11 cellular contexts compared by ENCODE assay signal in genomic region chr15:91953432-91953831, GRCh38.
DNase-seq lines count a peak whose midpoint lies in the region; ATAC-seq lines count a peak whose summit lies in the region.
"Had no signal": no experiment of that assay in that cellular context is flagged by ENCODE, and none has a peak within 500 bp of the region (broad histone marks: within the 10 kb centered on the region; RNA-seq: fewer than 3 reads in every experiment).

No MANE protein-coding gene starts in this region.

- no peaks in the 10 kb centered on the region for H3K9me3 Mint-ChIP-seq in stimulated activated naive CD8-positive, alpha-beta T cell treated with anti-CD3 and anti-CD28 coated beads, Interleukin-15, amount 100 ng/mL, for 72 hours
- H3K9me3 Mint-ChIP-seq in activated T-helper 2 cell treated with anti-CD3 and anti-CD28 coated beads, Interferon-gamma antibody, Interleukin-2, Interleukin-4, amounts not matched to agents 10 μg/mL and 5 μg/mL and 100 μg/mL, durations not matched to agents 14 hours and 24 hours and 36 hours: no peaks in the 10 kb centered on the region

- peaks cover 36% of the 10 kb centered on the region for H3K4me1 Mint-ChIP-seq in stimulated activated naive CD8-positive, alpha-beta T cell treated with anti-CD3 and anti-CD28 coated beads, Interleukin-15, amount 100 ng/mL, for 72 hours
- H3K4me1 Mint-ChIP-seq in activated T-helper 2 cell treated with anti-CD3 and anti-CD28 coated beads, Interferon-gamma antibody, Interleukin-2, Interleukin-4, amounts not matched to agents 10 μg/mL and 5 μg/mL and 100 μg/mL, durations not matched to agents 14 hours and 24 hours and 36 hours (ENCODE audit: low read depth): peaks cover 28% of the 10 kb centered on the region

- H3K27me3 Mint-ChIP-seq in stimulated activated naive CD8-positive, alpha-beta T cell treated with anti-CD3 and anti-CD28 coated beads, Interleukin-15, amount 100 ng/mL, for 72 hours: no peaks in the 10 kb centered on the region
- H3K27me3 Mint-ChIP-seq in activated T-helper 2 cell treated with anti-CD3 and anti-CD28 coated beads, Interferon-gamma antibody, Interleukin-2, Interleukin-4, amounts not matched to agents 10 μg/mL and 5 μg/mL and 100 μg/mL, durations not matched to agents 14 hours and 24 hours and 36 hours (ENCODE audit: low read depth): no peaks in the 10 kb centered on the region
- H3K27me3 Mint-ChIP-seq: activated CD4-positive, alpha-beta T cell treated with anti-CD3 and anti-CD28 coated beads for 36 hours had no signal

- no peak for ATAC-seq in stimulated activated naive CD8-positive, alpha-beta T cell treated with anti-CD3 and anti-CD28 coated beads, Interleukin-15, amount 100 ng/mL, for 72 hours
- no peak for ATAC-seq in stimulated activated naive CD8-positive, alpha-beta T cell treated with anti-CD3 and anti-CD28 coated beads, Interleukin-15, Interleukin-2, amounts not matched to agents 100 U/mL and 50 U/mL, for 24 hours
- peak; percentile 49 for ATAC-seq in left colon
- no peak for ATAC-seq in GM21381 (IDR thresholded peaks at IDR 0.05; ENCODE audit: unreplicated experiment)
- ATAC-seq in HG03571 (IDR thresholded peaks at IDR 0.05; ENCODE audit: unreplicated experiment): no peak
- no peak for ATAC-seq in HG02588 (IDR thresholded peaks at IDR 0.05; ENCODE audit: unreplicated experiment)
- ATAC-seq: activated CD4-positive, alpha-beta T cell treated with anti-CD3 and anti-CD28 coated beads for 36 hours had no signal

- H3K27ac Mint-ChIP-seq in stimulated activated naive CD8-positive, alpha-beta T cell treated with anti-CD3 and anti-CD28 coated beads, Interleukin-15, amount 100 ng/mL, for 72 hours: peak overlapping the region; percentile 14 to 54
- peak overlapping the region; percentile 42 for H3K27ac Mint-ChIP-seq in activated T-helper 2 cell treated with anti-CD3 and anti-CD28 coated beads, Interferon-gamma antibody, Interleukin-2, Interleukin-4, amounts not matched to agents 10 μg/mL and 5 μg/mL and 100 μg/mL, durations not matched to agents 14 hours and 24 hours and 36 hours
- H3K27ac Mint-ChIP-seq: activated CD4-positive, alpha-beta T cell treated with anti-CD3 and anti-CD28 coated beads for 36 hours had no signal

- H3K4me3 Mint-ChIP-seq in stimulated activated naive CD8-positive, alpha-beta T cell treated with anti-CD3 and anti-CD28 coated beads, Interleukin-15, amount 100 ng/mL, for 72 hours: no peak overlapping the region
- no peak overlapping the region for H3K4me3 Mint-ChIP-seq in activated T-helper 2 cell treated with anti-CD3 and anti-CD28 coated beads, Interferon-gamma antibody, Interleukin-2, Interleukin-4, amounts not matched to agents 10 μg/mL and 5 μg/mL and 100 μg/mL, durations not matched to agents 14 hours and 24 hours and 36 hours (ENCODE audit: low read depth)
- H3K4me3 Mint-ChIP-seq: activated CD4-positive, alpha-beta T cell treated with anti-CD3 and anti-CD28 coated beads for 36 hours had no signal

- DNase-seq in stimulated activated naive CD8-positive, alpha-beta T cell treated with anti-CD3 and anti-CD28 coated beads, Interleukin-15, amount 100 ng/mL, for 72 hours: no peak
- DNase-seq in stimulated activated naive CD8-positive, alpha-beta T cell treated with anti-CD3 and anti-CD28 coated beads, Interleukin-15, Interleukin-2, amounts not matched to agents 100 U/mL and 50 U/mL, for 24 hours: no peak
- DNase-seq in activated T-helper 2 cell treated with anti-CD3 and anti-CD28 coated beads, Interferon-gamma antibody, Interleukin-2, Interleukin-4, amounts not matched to agents 10 μg/mL and 5 μg/mL and 100 μg/mL, durations not matched to agents 14 hours and 24 hours and 36 hours (ENCODE audit: low spot score): no peak
- DNase-seq in left colon: peak; percentile 42 to 54
- DNase-seq in effector CD4-positive, alpha-beta T cell: no peak
- DNase-seq: activated CD4-positive, alpha-beta T cell treated with anti-CD3 and anti-CD28 coated beads for 36 hours; aorta; Peyer's patch had no signal

- intact Hi-C loops in activated T-helper 2 cell treated with anti-CD3 and anti-CD28 coated beads, Interferon-gamma antibody, Interleukin-2, Interleukin-4, amounts not matched to agents 10 μg/mL and 5 μg/mL and 100 μg/mL, durations not matched to agents 14 hours and 24 hours and 36 hours (cut with micrococcal nuclease): no loop called here
- intact Hi-C loops in left colon (cut with DNase I, micrococcal nuclease): no loop called here

- no peaks in the 10 kb centered on the region for H3K36me3 Mint-ChIP-seq in activated T-helper 2 cell treated with anti-CD3 and anti-CD28 coated beads, Interferon-gamma antibody, Interleukin-2, Interleukin-4, amounts not matched to agents 10 μg/mL and 5 μg/mL and 100 μg/mL, durations not matched to agents 14 hours and 24 hours and 36 hours (ENCODE audit: low read depth)

Comparison
In these comparisons a context has a peak if more than half of its experiments do, and no peak if none do; other contexts are left out.
1. DNase-seq: peak in left colon (2 of 2); none in stimulated activated naive CD8-positive, alpha-beta T cell treated with anti-CD3 and anti-CD28 coated beads, Interleukin-15, amount 100 ng/mL, for 72 hours (0 of 2), stimulated activated naive CD8-positive, alpha-beta T cell treated with anti-CD3 and anti-CD28 coated beads, Interleukin-15, Interleukin-2, amounts not matched to agents 100 U/mL and 50 U/mL, for 24 hours (single experiment), activated T-helper 2 cell treated with anti-CD3 and anti-CD28 coated beads, Interferon-gamma antibody, Interleukin-2, Interleukin-4, amounts not matched to agents 10 μg/mL and 5 μg/mL and 100 μg/mL, durations not matched to agents 14 hours and 24 hours and 36 hours (single experiment) and effector CD4-positive, alpha-beta T cell (single experiment).